Comparison of ENCODE assay signal across 19 cellular contexts in genomic region chr2:6824962-6825361, GRCh38. TPM values are rescaled to one million over a fixed set of nuclear protein-coding genes. Genes with fewer than 3 reads are reported as not detected.
DNase-seq lines count a peak whose midpoint lies in the region; ATAC-seq, FAIRE-seq and TF ChIP-seq lines count a peak whose summit lies in the region.
"Had no signal": no experiment of that assay in that cellular context is flagged by ENCODE, and none has a peak within 500 bp of the region (broad histone marks: within the 10 kb centered on the region; RNA-seq: fewer than 3 reads in every experiment).

No MANE protein-coding gene starts in this region.

- no peaks in the 10 kb centered on the region for H3K36me3 ChIP-seq in HepG2 (replicated peaks in 1 of 2; ENCODE audit: control insufficient read depth in 1 of 2, insufficient read depth in 2 of 2, low read length in 2 of 2)
- no peaks in the 10 kb centered on the region for H3K36me3 ChIP-seq in right lobe of liver
- H3K36me3 ChIP-seq in uterus = no peaks in the 10 kb centered on the region
- H3K36me3 ChIP-seq in ovary = no peaks in the 10 kb centered on the region
- H3K36me3 ChIP-seq: cardiac muscle cell, HAP-1, upper lobe of left lung had no signal

- H3K4me1 ChIP-seq in HepG2 (ENCODE audit: insufficient read depth, low read length) (no peaks in the 10 kb centered on the region), right lobe of liver (no peaks in the 10 kb centered on the region), uterus (no peaks in the 10 kb centered on the region), ovary (ENCODE audit: insufficient read depth) (no peaks in the 10 kb centered on the region)
- H3K4me1 ChIP-seq: HAP-1 had no signal

- intact Hi-C loops in HepG2 (cut with micrococcal nuclease; ENCODE audit: unreplicated experiment) (loop anchor here (5.0 kb wide), 1 partner anchor 217 kb away; no protein-coding TSS in a partner anchor), right lobe of liver (cut with DNase I) (no loop called here), uterus (cut with DNase I; ENCODE audit: low total_unique reads) (no loop called here), ovary (cut with DNase I) (no loop called here)

- no peak overlapping the region for H3K4me2 ChIP-seq in HepG2 (ENCODE audit: low read depth, low read length)

- FAIRE-seq in HepG2 (lab: Jason Lieb, UNC) (no peak), frontal cortex (lab: Jason Lieb, UNC) (no peak)
- FAIRE-seq: islet of Langerhans had no signal

- POLR2A ChIA-PET in HepG2 (lab: Yijun Ruan, JAX) = no interaction called here

- no peak overlapping the region for H2AFZ ChIP-seq in HepG2 (ENCODE audit: low read length)

- BruUV-seq in HepG2 (replicated peaks; lab: Mats Ljungman, UMichigan) = no TSS peak

- TF ChIP-seq EP300 in HepG2 (IDR thresholded peaks at IDR 0.05; ENCODE audit: low read depth in 2 of 2, low read length in 2 of 2) (no peak), HepG2 (CRISPR knock-in tag; IDR thresholded peaks at IDR 0.05; ENCODE audit: borderline replicate concordance) (no peak), ovary (IDR thresholded peaks at IDR 0.05) (no peak)

- TF ChIP-seq RAD21 in HepG2 (CRISPR knock-in tag; IDR thresholded peaks at IDR 0.05) = no peak

- H4K20me1 ChIP-seq in HepG2 (ENCODE audit: insufficient read depth, low read length) = no peaks in the 10 kb centered on the region

- H3K27ac ChIP-seq in HepG2 (ENCODE audit: extremely low read length, insufficient read depth, low read length) (no peak overlapping the region), right lobe of liver (no peak overlapping the region), uterus (no peak overlapping the region), ovary (no peak overlapping the region)
- H3K27ac ChIP-seq: cardiac muscle cell, upper lobe of left lung, VCaP had no signal

- H3K4me3 ChIP-seq in HepG2 (replicated peaks in 1 of 3; ENCODE audit: insufficient read depth in 1 of 3, low read depth in 2 of 3, low read length in 3 of 3) (no peak overlapping the region), right lobe of liver (no peak overlapping the region), uterus (no peak overlapping the region), ovary (no peak overlapping the region)
- H3K4me3 ChIP-seq: cardiac muscle cell, HAP-1, upper lobe of left lung had no signal

- TF ChIP-seq CTCF in HepG2 (CRISPR knock-in tag; IDR thresholded peaks at IDR 0.05) = no peak
- no peak for TF ChIP-seq CTCF in right lobe of liver (IDR thresholded peaks at IDR 0.05)
- TF ChIP-seq CTCF in uterus (IDR thresholded peaks at IDR 0.05) = no peak
- no peak for TF ChIP-seq CTCF in GM13976 (IDR thresholded peaks at IDR 0.05; ENCODE audit: borderline replicate concordance, control extremely low read depth, extremely low read depth, insufficient read depth, missing control alignments)
- TF ChIP-seq CTCF in ovary (IDR thresholded peaks at IDR 0.05) = no peak

- H3K27me3 ChIP-seq in HepG2 (ENCODE audit: control insufficient read depth in 1 of 2, insufficient read depth in 2 of 2, low read length in 2 of 2) = peaks cover 2 to 17% of the 10 kb centered on the region in 2 experiments; a peak in 2 of 5 replicates
- H3K27me3 ChIP-seq in right lobe of liver = no peaks in the 10 kb centered on the region
- H3K27me3 ChIP-seq in uterus = no peaks in the 10 kb centered on the region
- no peaks in the 10 kb centered on the region for H3K27me3 ChIP-seq in ovary
- H3K27me3 ChIP-seq: cardiac muscle cell, upper lobe of left lung had no signal

- no peak for DNase-seq in HepG2 (ENCODE audit: low spot score)
- DNase-seq in right lobe of liver = no peak
- peak; percentile 30 for DNase-seq in T1000 (lab: John Stamatoyannopoulos, UW)
- peak; percentile 38 for DNase-seq in fibroblast of peridontal ligament (ENCODE audit: extremely low read depth)
- DNase-seq in uterus = peak; percentile 48 to 65
- DNase-seq in frontal cortex (ENCODE audit: low spot score in 2 of 2) = no peak
- no peak for DNase-seq in GM13976 (ENCODE audit: low spot score)
- no peak for DNase-seq in ovary
- DNase-seq: activated effector memory CD4-positive, alpha-beta T cell treated with anti-CD3 and anti-CD28 coated beads, Interleukin-2, amount 50 U/mL, for 16 hours; effector CD4-positive, alpha-beta T cell; NCI-H1092; NCI-H446 treated with DMSO at 0.1 percent for 48 hours; occipital lobe; stimulated activated naive CD4-positive, alpha-beta T cell treated with Interleukin-2 at 50 U/mL for 16 hours had no signal

- TF ChIP-seq POLR2A in HepG2 (IDR thresholded peaks at IDR 0.05; ENCODE audit: insufficient read depth in 1 of 2, low read depth in 2 of 2, low read length in 2 of 2) (no peak), right lobe of liver (IDR thresholded peaks at IDR 0.05) (no peak), uterus (IDR thresholded peaks at IDR 0.05) (no peak), ovary (IDR thresholded peaks at IDR 0.05) (no peak)

- no peaks in the 10 kb centered on the region for H3K9me3 ChIP-seq in HepG2 (ENCODE audit: low read length)
- H3K9me3 ChIP-seq in right lobe of liver = no peaks in the 10 kb centered on the region
- no peaks in the 10 kb centered on the region for H3K9me3 ChIP-seq in uterus
- H3K9me3 ChIP-seq in ovary = no peaks in the 10 kb centered on the region
- H3K9me3 ChIP-seq: HAP-1, upper lobe of left lung had no signal

- CTCF ChIA-PET in HepG2 (lab: Yijun Ruan, JAX; ENCODE audit: low intra/inter-chr PET ratio, low total read pairs) = no interaction called here

- WGBS in HepG2 (ENCODE audit: low lambda C conversion rate) = 26% methylated on average over 3 of the region's 3 CpGs
- WGBS in right lobe of liver (ENCODE audit: insufficient coverage, low coverage, low lambda C conversion rate, missing lambda C conversion rate) = 43% methylated on average over 3 of the region's 3 CpGs
- 71 to 80% (median 76%) methylated on average over 3 of the region's 3 CpGs for WGBS in ovary, 3 donors

- ATAC-seq in HepG2 = no peak
- ATAC-seq in right lobe of liver = no peak

- H3K79me2 ChIP-seq in HepG2 (ENCODE audit: insufficient read depth, low read length) = no peaks in the 10 kb centered on the region

- no peak overlapping the region for H3K9ac ChIP-seq in HepG2 (ENCODE audit: insufficient read depth, low read depth, low read length)

- in situ Hi-C loops in HepG2 (cut with HindIII; ENCODE audit: extremely low pct_ligation_motif_present, low pct_unique_long_range_greater_than_20kb) (no loop called here), GM13976 (cut with MboI; ENCODE audit: low sequenced_read_pairs, unreplicated experiment) (no loop called here)

RNA-seq across cellular contexts. Expression of gene CMPK2, which starts 40.7 kb away (rescaled TPM):
- total RNA-seq in HepG2 (2016; rRNA removed; fragmentation: Illumina TruSeq; extraction: Trizol) (0.58 and 1.0 TPM in 2 replicates), right lobe of liver (1 to 10 TPM; 1.9 to 5.1 (median 3.8) TPM), uterus (1 to 10 TPM; 2.9 to 9.7 (median 8.0) TPM), frontal cortex (10.2 TPM), ovary (1 to 10 TPM; 2.7 to 7.1 (median 4.2) TPM)
- total RNA-seq in HepG2 (2016; cell fraction: cytosol; rRNA removed; fragmentation: Illumina TruSeq; extraction: Trizol; ENCODE audit: low read depth) = 0.10 and 0.35 TPM in 2 replicates
- total RNA-seq in HepG2 (2016; cell fraction: insoluble cytoplasmic fraction; rRNA removed; fragmentation: Illumina TruSeq; extraction: Trizol) = 0.88 and 0.89 TPM in 2 replicates
- 0.34 and 0.48 TPM in 2 replicates for total RNA-seq in HepG2 (2016; cell fraction: membrane; rRNA removed; fragmentation: Illumina TruSeq; extraction: Trizol)
- 0.34 and 0.44 TPM in 2 replicates for total RNA-seq in HepG2 (2016; cell fraction: nucleus; rRNA removed; fragmentation: Illumina TruSeq; extraction: Trizol)
- polyA plus RNA-seq in HepG2 (2011; rRNA removed) (0.04 and 0.16 TPM in 2 replicates), ovary (10 to 100 TPM in 1 of 2 donors, 1 to 10 TPM in 1; 3.1 to 11.5 TPM)
- polyA plus RNA-seq in HepG2 (2011; cell fraction: cytosol; rRNA removed) = 0.05 and 0.08 TPM in 2 replicates
- not detected in 2 replicates for polyA plus RNA-seq in HepG2 (2011; cell fraction: nucleus; rRNA removed)
- polyA plus RNA-seq in HepG2 (2012) = 0.20 TPM in 1 of 2 replicates, not detected in the other
- 0.07 and 0.27 TPM in 2 replicates for polyA plus RNA-seq in HepG2 (2016; cell fraction: cytosol; fragmentation: Illumina TruSeq; extraction: Trizol; ENCODE audit: low read depth)
- 0.84 and 1.0 TPM in 2 replicates for polyA plus RNA-seq in HepG2 (2016; cell fraction: insoluble cytoplasmic fraction; fragmentation: Illumina TruSeq; extraction: Trizol; ENCODE audit: low read depth)
- 0.23 and 0.33 TPM in 2 replicates for polyA plus RNA-seq in HepG2 (2016; cell fraction: membrane; fragmentation: Illumina TruSeq; extraction: Trizol; ENCODE audit: low read depth)
- 0.55 and 0.74 TPM in 2 replicates for polyA plus RNA-seq in HepG2 (2016; cell fraction: nucleus; fragmentation: Illumina TruSeq; extraction: Trizol; ENCODE audit: insufficient read depth, low read depth)
- polyA minus RNA-seq in HepG2 (2011; rRNA and poly(A)+ RNA removed; ENCODE audit: low replicate concordance) = 0.28 TPM in 1 of 2 replicates, not detected in the other
- not detected in 2 replicates for polyA minus RNA-seq in HepG2 (2011; cell fraction: cytosol; rRNA and poly(A)+ RNA removed)
- polyA minus RNA-seq in HepG2 (2011; cell fraction: nucleus; rRNA and poly(A)+ RNA removed) = 0.77 TPM in 1 of 2 replicates, not detected in the other

RNA-seq across cellular contexts. Expression of gene RSAD2, which starts 52.6 kb away (rescaled TPM):
- total RNA-seq in HepG2 (2016; rRNA removed; fragmentation: Illumina TruSeq; extraction: Trizol) (0.06 and 0.11 TPM in 2 replicates), right lobe of liver (1 to 10 TPM in 4 of 6 experiments, under 1 TPM in 2; 0.37 to 2.7 (median 1.1) TPM), uterus (10 to 100 TPM in 2 of 4 donors, under 1 TPM in 2; 0.29 to 14.7 (median 6.3) TPM), frontal cortex (3.3 TPM), ovary (1 to 10 TPM; 1.9 to 9.2 (median 4.5) TPM)
- 0.09 and 0.10 TPM in 2 replicates for total RNA-seq in HepG2 (2016; cell fraction: cytosol; rRNA removed; fragmentation: Illumina TruSeq; extraction: Trizol; ENCODE audit: low read depth)
- total RNA-seq in HepG2 (2016; cell fraction: insoluble cytoplasmic fraction; rRNA removed; fragmentation: Illumina TruSeq; extraction: Trizol) = not detected in 2 replicates
- not detected in 2 replicates for total RNA-seq in HepG2 (2016; cell fraction: membrane; rRNA removed; fragmentation: Illumina TruSeq; extraction: Trizol)
- total RNA-seq in HepG2 (2016; cell fraction: nucleus; rRNA removed; fragmentation: Illumina TruSeq; extraction: Trizol) = 0.25 TPM in 1 of 2 replicates, not detected in the other
- polyA plus RNA-seq in HepG2 (2011; rRNA removed) (not detected in 2 replicates), ovary (10 to 100 TPM in 1 of 2 donors, 1 to 10 TPM in 1; 4.7 to 11.1 TPM)
- polyA plus RNA-seq in HepG2 (2011; cell fraction: cytosol; rRNA removed) = not detected in 2 replicates
- not detected in 2 replicates for polyA plus RNA-seq in HepG2 (2011; cell fraction: nucleus; rRNA removed)
- polyA plus RNA-seq in HepG2 (2012) = not detected in 2 replicates
- not detected in 2 replicates for polyA plus RNA-seq in HepG2 (2016; cell fraction: cytosol; fragmentation: Illumina TruSeq; extraction: Trizol; ENCODE audit: low read depth)
- not detected in 2 replicates for polyA plus RNA-seq in HepG2 (2016; cell fraction: insoluble cytoplasmic fraction; fragmentation: Illumina TruSeq; extraction: Trizol; ENCODE audit: low read depth)
- not detected in 2 replicates for polyA plus RNA-seq in HepG2 (2016; cell fraction: membrane; fragmentation: Illumina TruSeq; extraction: Trizol; ENCODE audit: low read depth)
- not detected in 2 replicates for polyA plus RNA-seq in HepG2 (2016; cell fraction: nucleus; fragmentation: Illumina TruSeq; extraction: Trizol; ENCODE audit: insufficient read depth, low read depth)
- 0.04 and 0.09 TPM in 2 replicates for polyA minus RNA-seq in HepG2 (2011; rRNA and poly(A)+ RNA removed; ENCODE audit: low replicate concordance)
- polyA minus RNA-seq in HepG2 (2011; cell fraction: cytosol; rRNA and poly(A)+ RNA removed) = not detected in 2 replicates
- polyA minus RNA-seq in HepG2 (2011; cell fraction: nucleus; rRNA and poly(A)+ RNA removed) = not detected in 2 replicates

Comparison
In these comparisons a context has a peak if more than half of its experiments do, and no peak if none do; other contexts are left out.
1. DNase-seq: peak in T1000 (single experiment), fibroblast of peridontal ligament (single experiment) and uterus (2 of 2); none in HepG2 (single experiment), right lobe of liver (0 of 3), frontal cortex (0 of 2), GM13976 (single experiment) and ovary (0 of 5).